ENCODE assay signal across 28 cellular contexts in genomic region chr2:168096158-168096557, GRCh38.
"Had no signal": no experiment of that assay in that cellular context is flagged by ENCODE, and none has a peak within 500 bp of the region (broad histone marks: within the 10 kb centered on the region; RNA-seq: fewer than 3 reads in every experiment).

No MANE protein-coding gene starts in this region.

- H3K9me3 Mint-ChIP-seq: memory B cell; naive thymus-derived CD4-positive, alpha-beta T cell; natural killer cell treated with Interleukin-12 subunit alpha and Interleukin-12 subunit beta and Interleukin-15 and Interleukin-18, amount 100 ng/mL, for 72 hours; stimulated activated memory B cell treated with anti-CD40 and anti-IgM and Interleukin-4, amounts not matched to agents 10 μg/mL and 1 μg/mL and 100 μg/mL, for 72 hours had no signal

- DNase-seq: hippocampal formation; kidney glomerular epithelial cell; left ventricle myocardium inferior; midbrain; mucosa of descending colon; naive thymus-derived CD4-positive, alpha-beta T cell; ovary; retina; right cardiac atrium; sigmoid colon; stimulated activated CD4-positive, alpha-beta T cell treated with anti-CD3 and anti-CD28 coated beads, Interleukin-1b, Interleukin-23, amount 100 ng/mL, for 48 hours; stimulated activated CD4-positive, alpha-beta T cell treated with anti-CD3 and anti-CD28 coated beads, Interleukin-2, amount 100 ng/mL, for 48 hours; stimulated activated CD4-positive, alpha-beta T cell treated with anti-CD3 and anti-CD28 coated beads, Interleukin-4, amount 100 ng/mL, for 4 hours; stimulated activated CD8-positive, alpha-beta memory T cell treated with anti-CD3 and anti-CD28 coated beads, Interleukin-4, amount 100 ng/mL, for 48 hours; stimulated activated naive CD8-positive, alpha-beta T cell treated with anti-CD3 and anti-CD28 coated beads, Interleukin-15, Interleukin-2, amounts not matched to agents 100 U/mL and 50 U/mL, for 24 hours; stomach; testis; thyroid gland; transverse colon; upper lobe of left lung had no signal

- H3K27ac Mint-ChIP-seq: memory B cell; naive thymus-derived CD4-positive, alpha-beta T cell; natural killer cell treated with Interleukin-12 subunit alpha and Interleukin-12 subunit beta and Interleukin-15 and Interleukin-18, amount 100 ng/mL, for 72 hours; stimulated activated memory B cell treated with anti-CD40 and anti-IgM and Interleukin-4, amounts not matched to agents 10 μg/mL and 1 μg/mL and 100 μg/mL, for 72 hours had no signal

- H3K9me3 ChIP-seq: left ventricle myocardium inferior, mucosa of descending colon, ovary, prostate gland, sigmoid colon, stomach, testis, thyroid gland, transverse colon, upper lobe of left lung, vagina had no signal

- H3K36me3 ChIP-seq: ovary, prostate gland, sigmoid colon, thyroid gland, transverse colon, upper lobe of left lung, vagina had no signal

- H3K27me3 Mint-ChIP-seq: memory B cell; naive thymus-derived CD4-positive, alpha-beta T cell; natural killer cell treated with Interleukin-12 subunit alpha and Interleukin-12 subunit beta and Interleukin-15 and Interleukin-18, amount 100 ng/mL, for 72 hours; stimulated activated memory B cell treated with anti-CD40 and anti-IgM and Interleukin-4, amounts not matched to agents 10 μg/mL and 1 μg/mL and 100 μg/mL, for 72 hours had no signal

- H3K27ac ChIP-seq: left ventricle myocardium inferior, ovary, prostate gland, sigmoid colon, stomach, testis, thyroid gland, transverse colon, upper lobe of left lung, vagina had no signal

- ATAC-seq: mucosa of descending colon; naive thymus-derived CD4-positive, alpha-beta T cell; natural killer cell treated with Interleukin-12 subunit alpha and Interleukin-12 subunit beta and Interleukin-15 and Interleukin-18, amount 100 ng/mL, for 72 hours; right cardiac atrium; stimulated activated memory B cell treated with anti-CD40 and anti-IgM and Interleukin-4, amounts not matched to agents 10 μg/mL and 1 μg/mL and 100 μg/mL, for 72 hours; stimulated activated naive CD8-positive, alpha-beta T cell treated with anti-CD3 and anti-CD28 coated beads, Interleukin-15, Interleukin-2, amounts not matched to agents 100 U/mL and 50 U/mL, for 24 hours had no signal

- H3K36me3 Mint-ChIP-seq: natural killer cell treated with Interleukin-12 subunit alpha and Interleukin-12 subunit beta and Interleukin-15 and Interleukin-18, amount 100 ng/mL, for 72 hours had no signal

- H3K27me3 ChIP-seq: ovary, sigmoid colon, stomach, testis, thyroid gland, transverse colon, upper lobe of left lung, vagina had no signal

- FAIRE-seq: keratinocyte had no signal

- H3K4me2 ChIP-seq: smooth muscle cell had no signal

- H3K4me1 ChIP-seq: left ventricle myocardium inferior, prostate gland, sigmoid colon, stomach, testis, thyroid gland, transverse colon, upper lobe of left lung, vagina had no signal

- H3K4me3 Mint-ChIP-seq: memory B cell; naive thymus-derived CD4-positive, alpha-beta T cell; natural killer cell treated with Interleukin-12 subunit alpha and Interleukin-12 subunit beta and Interleukin-15 and Interleukin-18, amount 100 ng/mL, for 72 hours; stimulated activated memory B cell treated with anti-CD40 and anti-IgM and Interleukin-4, amounts not matched to agents 10 μg/mL and 1 μg/mL and 100 μg/mL, for 72 hours had no signal

- H3K4me3 ChIP-seq: left ventricle myocardium inferior, lung, mucosa of descending colon, ovary, prostate gland, sigmoid colon, smooth muscle cell, stomach, testis, thyroid gland, transverse colon, upper lobe of left lung, vagina had no signal
